12 cellular contexts compared by ENCODE assay signal in genomic region chr9:127846451-127847154, GRCh38. TPM values are rescaled to one million over a fixed set of nuclear protein-coding genes. Genes with fewer than 3 reads are reported as not detected.
A peak's percentile ranks its signal among the peaks of the same experiment; 100 is the strongest.
DNase-seq lines count a peak whose midpoint lies in the region; ATAC-seq and TF ChIP-seq lines count a peak whose summit lies in the region.
"Had no signal": no experiment of that assay in that cellular context is flagged by ENCODE, and none has a peak within 500 bp of the region (broad histone marks: within the 10 kb centered on the region; RNA-seq: fewer than 3 reads in every experiment).

No MANE protein-coding gene starts in this region.

- no peaks in the 10 kb centered on the region for H3K36me3 Mint-ChIP-seq in type B pancreatic cell
- H3K36me3 Mint-ChIP-seq in activated CD8-positive, alpha-beta T cell treated with anti-CD3 and anti-CD28 coated beads, Interleukin-2, amount 10 ng/mL, durations not matched to agents 7 days and 5 days (ENCODE audit: low read depth): peaks cover 34% of the 10 kb centered on the region

- H3K9me3 Mint-ChIP-seq in type B pancreatic cell: peaks cover 12% of the 10 kb centered on the region
- peaks cover 17% of the 10 kb centered on the region for H3K9me3 Mint-ChIP-seq in activated CD8-positive, alpha-beta T cell treated with anti-CD3 and anti-CD28 coated beads, Interleukin-2, amount 10 ng/mL, durations not matched to agents 7 days and 5 days (ENCODE audit: insufficient read depth)

- no peak overlapping the region for H3K4me3 Mint-ChIP-seq in type B pancreatic cell
- no peak overlapping the region for H3K4me3 Mint-ChIP-seq in activated CD8-positive, alpha-beta T cell treated with anti-CD3 and anti-CD28 coated beads, Interleukin-2, amount 10 ng/mL, durations not matched to agents 7 days and 5 days
- H3K4me3 Mint-ChIP-seq: activated CD4-positive, alpha-beta memory T cell treated with anti-CD3 and anti-CD28 coated beads, Interleukin-2, amount 10 ng/mL, durations not matched to agents 7 days and 5 days; T-helper 1 cell treated with Interleukin-12 subunit alpha and Interleukin-12 subunit beta and Interleukin-4 antibody, amounts not matched to agents 30 μg/mL and 1 μg/mL, for 36 hours had no signal

- peak overlapping the region in 10 of 11 experiments; percentile 4 to 65 (median 36); a peak in 18 of 22 replicates for H3K4me2 ChIP-seq in BLaER1 treated with 17β-estradiol and CSF1 and Interleukin-3, amounts not matched to agents 10 nM and 100 nM

- peaks cover 6% of the 10 kb centered on the region for H3K4me1 Mint-ChIP-seq in type B pancreatic cell (ENCODE audit: unreplicated experiment)
- peaks cover 6% of the 10 kb centered on the region for H3K4me1 Mint-ChIP-seq in activated CD8-positive, alpha-beta T cell treated with anti-CD3 and anti-CD28 coated beads, Interleukin-2, amount 10 ng/mL, durations not matched to agents 7 days and 5 days (ENCODE audit: low read depth)

- intact Hi-C loops in colonic mucosa (cut with DNase I) (no loop called here), left lung (cut with DNase I) (no loop called here), gastrocnemius medialis (cut with DNase I; ENCODE audit: low total_unique reads) (no loop called here)

- peaks cover 0 to 73% (median 35%) of the 10 kb centered on the region in 11 experiments; a peak in 15 of 22 replicates for H4K20me1 ChIP-seq in BLaER1 treated with 17β-estradiol and CSF1 and Interleukin-3, amounts not matched to agents 10 nM and 100 nM

- DNase-seq in colonic mucosa (no peak), left lung (no peak), gastrocnemius medialis (no peak), type B pancreatic cell (ENCODE audit: extremely low spot score, unreplicated experiment) (no peak)
- no peak for DNase-seq in stimulated activated CD4-positive, alpha-beta T cell treated with anti-CD3 and anti-CD28 coated beads, Interleukin-2, amount 100 ng/mL, for 48 hours
- DNase-seq in activated CD8-positive, alpha-beta T cell treated with anti-CD3 and anti-CD28 coated beads, Interleukin-2, amount 10 ng/mL, durations not matched to agents 7 days and 5 days: no peak
- DNase-seq: activated CD4-positive, alpha-beta memory T cell treated with anti-CD3 and anti-CD28 coated beads, Interleukin-2, amount 10 ng/mL, durations not matched to agents 7 days and 5 days; activated naive CD4-positive, alpha-beta T cell; DMS79 treated with DMSO at 0.1 percent for 48 hours had no signal

- ATAC-seq in left lung (peak; percentile 41), gastrocnemius medialis (peak; percentile 18 to 32), GM21737 (IDR thresholded peaks at IDR 0.05; ENCODE audit: unreplicated experiment) (no peak)
- ATAC-seq in activated CD8-positive, alpha-beta T cell treated with anti-CD3 and anti-CD28 coated beads, Interleukin-2, amount 10 ng/mL, durations not matched to agents 7 days and 5 days: no peak

- peak overlapping the region in 8 of 11 experiments; percentile 9 to 60 (median 32); a peak in 11 of 22 replicates for H3K9ac ChIP-seq in BLaER1 treated with 17β-estradiol and CSF1 and Interleukin-3, amounts not matched to agents 10 nM and 100 nM
- peak overlapping the region; percentile 24 to 46 for H3K9ac ChIP-seq in colonic mucosa (ENCODE audit: low read depth in 2 of 2, low read length in 2 of 2)

- in situ Hi-C loops in gastrocnemius medialis (cut with MboI; ENCODE audit: low sequenced_read_pairs in 4 of 4): no loop called here

- POLR2A ChIA-PET in activated CD8-positive, alpha-beta T cell treated with anti-CD3 and anti-CD28 coated beads, Interleukin-2, amount 10 ng/mL, durations not matched to agents 7 days and 5 days (lab: Charles Lee): no interaction called here

- no peak overlapping the region for H3K4me3 ChIP-seq in BLaER1 treated with 17β-estradiol and CSF1 and Interleukin-3, amounts not matched to agents 10 nM and 100 nM
- H3K4me3 ChIP-seq in colonic mucosa (no peak overlapping the region), left lung (peak overlapping the region in 1 of 2 donors; percentile 18), gastrocnemius medialis (peak overlapping the region; percentile 13 to 29 (median 16))

- H3K27me3 Mint-ChIP-seq in type B pancreatic cell: no peaks in the 10 kb centered on the region
- no peaks in the 10 kb centered on the region for H3K27me3 Mint-ChIP-seq in activated CD8-positive, alpha-beta T cell treated with anti-CD3 and anti-CD28 coated beads, Interleukin-2, amount 10 ng/mL, durations not matched to agents 7 days and 5 days (ENCODE audit: low read depth)
- H3K27me3 Mint-ChIP-seq: activated CD4-positive, alpha-beta memory T cell treated with anti-CD3 and anti-CD28 coated beads, Interleukin-2, amount 10 ng/mL, durations not matched to agents 7 days and 5 days had no signal

- H3K9me3 ChIP-seq in BLaER1 treated with 17β-estradiol and CSF1 and Interleukin-3, amounts not matched to agents 10 nM and 100 nM (replicated peaks in 1 of 11): peaks cover 24 to 34% (median 28%) of the 10 kb centered on the region in 11 experiments
- peaks cover 3% of the 10 kb centered on the region for H3K9me3 ChIP-seq in colonic mucosa
- H3K9me3 ChIP-seq in left lung: peaks cover 0 to 16% of the 10 kb centered on the region in 2 donors
- H3K9me3 ChIP-seq in gastrocnemius medialis: no peaks in the 10 kb centered on the region

- H3K27me3 ChIP-seq in BLaER1 treated with 17β-estradiol and CSF1 and Interleukin-3, amounts not matched to agents 10 nM and 100 nM: no peaks in the 10 kb centered on the region
- no peaks in the 10 kb centered on the region for H3K27me3 ChIP-seq in colonic mucosa
- H3K27me3 ChIP-seq in left lung: no peaks in the 10 kb centered on the region
- no peaks in the 10 kb centered on the region for H3K27me3 ChIP-seq in gastrocnemius medialis

- peaks cover 24 to 78% (median 29%) of the 10 kb centered on the region in 10 experiments for H3K4me1 ChIP-seq in BLaER1 treated with 17β-estradiol and CSF1 and Interleukin-3, amounts not matched to agents 10 nM and 100 nM
- H3K4me1 ChIP-seq in colonic mucosa (no peaks in the 10 kb centered on the region), left lung (peaks cover 8 to 69% of the 10 kb centered on the region in 2 donors), gastrocnemius medialis (peaks cover 5 to 25% of the 10 kb centered on the region in 2 donors)

- H3K36me3 ChIP-seq in BLaER1 treated with 17β-estradiol and CSF1 and Interleukin-3, amounts not matched to agents 10 nM and 100 nM: peaks cover 65 to 93% (median 79%) of the 10 kb centered on the region in 11 experiments
- no peaks in the 10 kb centered on the region for H3K36me3 ChIP-seq in colonic mucosa
- H3K36me3 ChIP-seq in left lung: peaks cover 0 to 50% of the 10 kb centered on the region in 2 donors
- no peaks in the 10 kb centered on the region for H3K36me3 ChIP-seq in gastrocnemius medialis

- no peak for TF ChIP-seq CTCF in colonic mucosa (IDR thresholded peaks at IDR 0.05)
- no peak for TF ChIP-seq CTCF in left lung (IDR thresholded peaks at IDR 0.05)
- TF ChIP-seq CTCF in gastrocnemius medialis (IDR thresholded peaks at IDR 0.05 in 4 of 5, conservative IDR thresholded peaks at IDR 0.05 in 1 of 5): no peak
- TF ChIP-seq CTCF in type B pancreatic cell (conservative IDR thresholded peaks at IDR 0.05): no peak

- no peak for TF ChIP-seq POLR2A in gastrocnemius medialis (IDR thresholded peaks at IDR 0.05)

- peak overlapping the region in 8 of 11 experiments; percentile 6 to 56 (median 34); a peak in 10 of 22 replicates for H3K27ac ChIP-seq in BLaER1 treated with 17β-estradiol and CSF1 and Interleukin-3, amounts not matched to agents 10 nM and 100 nM
- H3K27ac ChIP-seq in colonic mucosa: no peak overlapping the region
- H3K27ac ChIP-seq in left lung: peak overlapping the region; percentile 64 to 76
- H3K27ac ChIP-seq in gastrocnemius medialis: peak overlapping the region; percentile 50 to 76 (median 62)

- H3K27ac Mint-ChIP-seq in type B pancreatic cell: no peak overlapping the region
- no peak overlapping the region for H3K27ac Mint-ChIP-seq in activated CD8-positive, alpha-beta T cell treated with anti-CD3 and anti-CD28 coated beads, Interleukin-2, amount 10 ng/mL, durations not matched to agents 7 days and 5 days
- H3K27ac Mint-ChIP-seq: activated CD4-positive, alpha-beta memory T cell treated with anti-CD3 and anti-CD28 coated beads, Interleukin-2, amount 10 ng/mL, durations not matched to agents 7 days and 5 days; T-helper 1 cell treated with Interleukin-12 subunit alpha and Interleukin-12 subunit beta and Interleukin-4 antibody, amounts not matched to agents 30 μg/mL and 1 μg/mL, for 36 hours had no signal

- CTCF ChIA-PET in activated CD8-positive, alpha-beta T cell treated with anti-CD3 and anti-CD28 coated beads, Interleukin-2, amount 10 ng/mL, durations not matched to agents 7 days and 5 days (lab: Charles Lee): interaction anchor here (1.3 to 1.4 kb wide), 2 partner anchors 23 to 61 kb away, joined by 3 to 6 read pairs; partner anchors contain the start of gene CDK9

RNA-seq across cellular contexts. Expression of gene ENG, which starts 7.9 kb away (rescaled TPM):
- total RNA-seq in colonic mucosa: 10 to 100 TPM; 15.4 to 34.5 TPM
- 100 to 1,000 TPM; 173 to 354 TPM for total RNA-seq in left lung
- total RNA-seq in gastrocnemius medialis: 10 to 100 TPM; 27.4 to 49.8 (median 32.6) TPM
- total RNA-seq in type B pancreatic cell (ENCODE audit: low replicate concordance): 0.86 and 1.6 TPM in 2 replicates
- 10 to 100 TPM; 22.9 to 24.3 TPM for total RNA-seq in activated CD8-positive, alpha-beta T cell treated with anti-CD3 and anti-CD28 coated beads, Interleukin-2, amount 10 ng/mL, durations not matched to agents 7 days and 5 days

RNA-seq across cellular contexts. Expression of gene AK1, which starts 30.9 kb away (rescaled TPM):
- total RNA-seq in colonic mucosa (100 to 1,000 TPM; 159 to 166 TPM), left lung (100 to 1,000 TPM; 111 to 264 TPM), gastrocnemius medialis (100 to 1,000 TPM; 240 to 489 (median 359) TPM), type B pancreatic cell (ENCODE audit: low replicate concordance) (35.2 and 59.8 TPM in 2 replicates)
- total RNA-seq in activated CD8-positive, alpha-beta T cell treated with anti-CD3 and anti-CD28 coated beads, Interleukin-2, amount 10 ng/mL, durations not matched to agents 7 days and 5 days: 10 to 100 TPM; 22.4 to 30.4 TPM

RNA-seq across cellular contexts. Expression of gene FPGS, which starts 43.9 kb away (rescaled TPM):
- total RNA-seq in colonic mucosa (10 to 100 TPM; 31.6 to 55.1 TPM), left lung (10 to 100 TPM; 59.3 to 97.4 TPM), gastrocnemius medialis (10 to 100 TPM; 36.4 to 87.6 (median 47.7) TPM), type B pancreatic cell (ENCODE audit: low replicate concordance) (18.7 and 42.4 TPM in 2 replicates)
- total RNA-seq in activated CD8-positive, alpha-beta T cell treated with anti-CD3 and anti-CD28 coated beads, Interleukin-2, amount 10 ng/mL, durations not matched to agents 7 days and 5 days: 10 to 100 TPM; 91.5 to 98.3 TPM

RNA-seq across cellular contexts. Expression of gene ST6GALNAC6, which starts 52.8 kb away (rescaled TPM):
- total RNA-seq in colonic mucosa (100 to 1,000 TPM; 251 to 279 TPM), left lung (10 to 100 TPM; 43.5 to 57.0 TPM), gastrocnemius medialis (10 to 100 TPM; 46.7 to 69.3 (median 56.9) TPM), type B pancreatic cell (ENCODE audit: low replicate concordance) (19.8 and 32.6 TPM in 2 replicates)
- 10 to 100 TPM; 68.6 to 77.6 TPM for total RNA-seq in activated CD8-positive, alpha-beta T cell treated with anti-CD3 and anti-CD28 coated beads, Interleukin-2, amount 10 ng/mL, durations not matched to agents 7 days and 5 days

Comparison
In these comparisons a context has a peak if more than half of its experiments do, and no peak if none do; other contexts are left out.
1. H3K4me3 ChIP-seq: peak in gastrocnemius medialis (4 of 4); none in BLaER1 treated with 17β-estradiol and CSF1 and Interleukin-3, amounts not matched to agents 10 nM and 100 nM (0 of 10) and colonic mucosa (single experiment).
2. ATAC-seq: peak in left lung (single experiment) and gastrocnemius medialis (2 of 2); none in activated CD8-positive, alpha-beta T cell treated with anti-CD3 and anti-CD28 coated beads, Interleukin-2, amount 10 ng/mL, durations not matched to agents 7 days and 5 days (single experiment) and GM21737 (single experiment).